ENCODE assay signal across 18 cellular contexts in genomic region chr4:61079976-61080375, GRCh38.
A peak's percentile ranks its signal among the peaks of the same experiment; 100 is the strongest.
DNase-seq lines count a peak whose midpoint lies in the region; ATAC-seq, FAIRE-seq and TF ChIP-seq lines count a peak whose summit lies in the region.
"Had no signal": no experiment of that assay in that cellular context is flagged by ENCODE, and none has a peak within 500 bp of the region (broad histone marks: within the 10 kb centered on the region; RNA-seq: fewer than 3 reads in every experiment).

No MANE protein-coding gene starts in this region.

- in situ Hi-C loops in astrocyte of the spinal cord (cut with HindIII; ENCODE audit: low sequenced_read_pairs) = no loop called here

- H3K4me3 ChIP-seq in astrocyte of the spinal cord (ENCODE audit: low read depth, low read length) = no peak overlapping the region
- H3K4me3 ChIP-seq: A549, GM23248, HAP-1 had no signal

- peak; percentile 92 for FAIRE-seq in urothelium cell line (lab: Jason Lieb, UNC)
- FAIRE-seq: A549, GM12891, GM19239, HepG2 had no signal

- no peak for TF ChIP-seq POLR2A in erythroblast (IDR thresholded peaks at IDR 0.05; ENCODE audit: low read length)

- no peak for TF ChIP-seq CTCF in astrocyte of the spinal cord (IDR thresholded peaks at IDR 0.05; ENCODE audit: low read depth, low read length)

- no peak for ATAC-seq in left ventricle myocardium superior
- ATAC-seq: A549, HepG2 had no signal

- intact Hi-C loops in left ventricle myocardium superior (cut with micrococcal nuclease) = no loop called here

- DNase-seq in ELR (ENCODE audit: low read depth) (peak; percentile 66), HT1080 (ENCODE audit: low read depth) (peak; percentile 25), astrocyte of the spinal cord (ENCODE audit: low read depth, low spot score) (peak; percentile 14), urothelium cell line (ENCODE audit: low spot score) (no peak), left ventricle myocardium superior (no peak), GM03348 (ENCODE audit: low spot score) (no peak), erythroblast (lab: John Stamatoyannopoulos, UW) (no peak)
- DNase-seq: AML-193; CD4-positive, alpha-beta T cell; DMS153; DMS79; GM23248; KBM-7 had no signal

Comparison
In these comparisons a context has a peak if more than half of its experiments do, and no peak if none do; other contexts are left out.
1. DNase-seq: peak in ELR (single experiment), HT1080 (single experiment) and astrocyte of the spinal cord (single experiment); none in urothelium cell line (single experiment), left ventricle myocardium superior (single experiment), GM03348 (single experiment) and erythroblast (0 of 2).